19 cellular contexts compared by ENCODE assay signal in the genomic region with DNA sequence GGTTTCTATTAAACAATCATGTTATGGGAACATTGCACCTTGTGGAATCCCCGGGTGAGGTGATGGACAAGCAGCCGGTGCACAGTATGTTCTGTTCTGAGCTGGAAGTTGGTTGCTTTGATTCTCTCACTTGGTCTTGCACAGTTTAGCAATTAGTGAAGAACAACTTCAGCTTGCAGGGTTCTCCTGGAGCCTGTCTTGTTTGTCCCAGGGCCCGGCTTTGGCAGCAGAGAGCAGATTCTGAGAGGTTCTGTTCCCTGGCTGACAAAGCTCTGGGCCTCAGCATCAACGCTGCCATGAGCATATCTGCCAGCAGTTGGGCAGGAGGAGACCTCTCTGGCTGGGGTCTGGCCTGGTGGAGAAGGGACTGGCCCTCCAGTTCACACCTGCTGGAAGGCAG. TPM values are rescaled to one million over a fixed set of nuclear protein-coding genes. Genes with fewer than 3 reads are reported as not detected.
DNase-seq lines count a peak whose midpoint lies in the region; ATAC-seq and TF ChIP-seq lines count a peak whose summit lies in the region.
"Had no signal": no experiment of that assay in that cellular context is flagged by ENCODE, and none has a peak within 500 bp of the region (broad histone marks: within the 10 kb centered on the region; RNA-seq: fewer than 3 reads in every experiment).

No MANE protein-coding gene starts in this region.

- H3K4me1 Mint-ChIP-seq in neural crest cell, result peaks cover 25% of the 10 kb centered on the region
- no peaks in the 10 kb centered on the region for H3K4me1 Mint-ChIP-seq in activated T-helper 2 cell treated with anti-CD3 and anti-CD28 coated beads, Interferon-gamma antibody, Interleukin-2, Interleukin-4, amounts not matched to agents 10 μg/mL and 5 μg/mL and 100 μg/mL, durations not matched to agents 14 hours and 24 hours and 36 hours (ENCODE audit: low read depth)

- TF ChIP-seq POLR2A in heart left ventricle (IDR thresholded peaks at IDR 0.05) (no peak), gastrocnemius medialis (IDR thresholded peaks at IDR 0.05) (no peak)

- 63 to 81% (median 65%) methylated on average over 4 of the region's 4 CpGs for WGBS in heart left ventricle, 4 donors

- peaks cover 0 to 16% (median 14%) of the 10 kb centered on the region in 11 experiments; a peak in 14 of 22 replicates for H3K27me3 ChIP-seq in BLaER1 treated with 17β-estradiol and CSF1 and Interleukin-3, amounts not matched to agents 10 nM and 100 nM
- H3K27me3 ChIP-seq in heart left ventricle (no peaks in the 10 kb centered on the region), gastrocnemius medialis (no peaks in the 10 kb centered on the region)

- in situ Hi-C loops in gastrocnemius medialis (cut with MboI; ENCODE audit: low sequenced_read_pairs in 4 of 4), result loop anchor here (25.0 kb wide), 1 partner anchor 266 kb away; no protein-coding TSS in a partner anchor

- no peaks in the 10 kb centered on the region for H3K9me3 Mint-ChIP-seq in neural crest cell
- no peaks in the 10 kb centered on the region for H3K9me3 Mint-ChIP-seq in activated T-helper 2 cell treated with anti-CD3 and anti-CD28 coated beads, Interferon-gamma antibody, Interleukin-2, Interleukin-4, amounts not matched to agents 10 μg/mL and 5 μg/mL and 100 μg/mL, durations not matched to agents 14 hours and 24 hours and 36 hours

- H3K9ac ChIP-seq in BLaER1 treated with 17β-estradiol and CSF1 and Interleukin-3, amounts not matched to agents 10 nM and 100 nM, result no peak overlapping the region

- no peaks in the 10 kb centered on the region for H3K36me3 Mint-ChIP-seq in neural crest cell (ENCODE audit: low read depth)
- H3K36me3 Mint-ChIP-seq in activated T-helper 2 cell treated with anti-CD3 and anti-CD28 coated beads, Interferon-gamma antibody, Interleukin-2, Interleukin-4, amounts not matched to agents 10 μg/mL and 5 μg/mL and 100 μg/mL, durations not matched to agents 14 hours and 24 hours and 36 hours (ENCODE audit: low read depth), result no peaks in the 10 kb centered on the region
- H3K36me3 Mint-ChIP-seq: CD14-positive monocyte had no signal

- no peak overlapping the region for H3K27ac ChIP-seq in BLaER1 treated with 17β-estradiol and CSF1 and Interleukin-3, amounts not matched to agents 10 nM and 100 nM
- peak overlapping the region in 4 of 12 donors; percentile 8 to 85 (median 28) for H3K27ac ChIP-seq in heart left ventricle
- H3K27ac ChIP-seq in gastrocnemius medialis, result peak overlapping the region; percentile 88 to 94 (median 90)
- H3K27ac ChIP-seq: RWPE1 had no signal

- peaks cover 13 to 62% (median 40%) of the 10 kb centered on the region in 10 experiments; a peak in 19 of 20 replicates for H3K4me1 ChIP-seq in BLaER1 treated with 17β-estradiol and CSF1 and Interleukin-3, amounts not matched to agents 10 nM and 100 nM
- H3K4me1 ChIP-seq in heart left ventricle (peaks cover 0 to 37% (median 20%) of the 10 kb centered on the region in 12 donors), gastrocnemius medialis (peaks cover 56 to 64% of the 10 kb centered on the region in 2 donors)

- TF ChIP-seq CTCF in heart left ventricle (IDR thresholded peaks at IDR 0.05) (no peak), neural crest cell (conservative IDR thresholded peaks at IDR 0.05) (no peak), gastrocnemius medialis (IDR thresholded peaks at IDR 0.05 in 4 of 5, conservative IDR thresholded peaks at IDR 0.05 in 1 of 5) (peak in 3 of 5 experiments; percentile 22 to 31 (median 27))

- ATAC-seq in heart left ventricle (peak; percentile 8 to 48 (median 22)), gastrocnemius medialis (peak; percentile 33 to 67)
- ATAC-seq: K562, PC-3 had no signal

- DNase-seq in heart left ventricle (no peak), neural crest cell (ENCODE audit: low read depth, low spot score) (no peak), gastrocnemius medialis (peak; percentile 78 to 83), activated gamma-delta T cell treated with Interleukin-2 at 50 U/mL for 16 hours (no peak), NCI-H748 (lab: John Stamatoyannopoulos, UW; ENCODE audit: unreplicated experiment) (no peak)
- DNase-seq in activated T-helper 2 cell treated with anti-CD3 and anti-CD28 coated beads, Interferon-gamma antibody, Interleukin-2, Interleukin-4, amounts not matched to agents 10 μg/mL and 5 μg/mL and 100 μg/mL, durations not matched to agents 14 hours and 24 hours and 36 hours (ENCODE audit: low spot score), result no peak
- no peak for DNase-seq in stimulated activated CD4-positive, alpha-beta T cell treated with anti-CD3 and anti-CD28 coated beads, Interleukin-4, amount 100 ng/mL, for 1 hour
- DNase-seq: COR-L47, GF-D8, MV-4-11, NCI-H1417 treated with DMSO at 0.1 percent for 48 hours, NCI-H2029, NCI-H2171, NCI-H82, PC-3 had no signal

- H3K9me3 ChIP-seq in BLaER1 treated with 17β-estradiol and CSF1 and Interleukin-3, amounts not matched to agents 10 nM and 100 nM (replicated peaks in 1 of 11), result no peaks in the 10 kb centered on the region
- H3K9me3 ChIP-seq in heart left ventricle, result no peaks in the 10 kb centered on the region
- H3K9me3 ChIP-seq in gastrocnemius medialis, result no peaks in the 10 kb centered on the region

- peaks cover 47% of the 10 kb centered on the region for H3K27me3 Mint-ChIP-seq in neural crest cell (ENCODE audit: low read depth)
- H3K27me3 Mint-ChIP-seq in activated T-helper 2 cell treated with anti-CD3 and anti-CD28 coated beads, Interferon-gamma antibody, Interleukin-2, Interleukin-4, amounts not matched to agents 10 μg/mL and 5 μg/mL and 100 μg/mL, durations not matched to agents 14 hours and 24 hours and 36 hours (ENCODE audit: low read depth), result peaks cover 9% of the 10 kb centered on the region

- peak overlapping the region; percentile 12 for H3K27ac Mint-ChIP-seq in neural crest cell (ENCODE audit: unreplicated experiment)
- H3K27ac Mint-ChIP-seq in activated T-helper 2 cell treated with anti-CD3 and anti-CD28 coated beads, Interferon-gamma antibody, Interleukin-2, Interleukin-4, amounts not matched to agents 10 μg/mL and 5 μg/mL and 100 μg/mL, durations not matched to agents 14 hours and 24 hours and 36 hours, result no peak overlapping the region
- H3K27ac Mint-ChIP-seq: CD14-positive monocyte had no signal

- no peaks in the 10 kb centered on the region for H3K36me3 ChIP-seq in BLaER1 treated with 17β-estradiol and CSF1 and Interleukin-3, amounts not matched to agents 10 nM and 100 nM
- H3K36me3 ChIP-seq in heart left ventricle (no peaks in the 10 kb centered on the region), gastrocnemius medialis (no peaks in the 10 kb centered on the region)

- H3K4me2 ChIP-seq in BLaER1 treated with 17β-estradiol and CSF1 and Interleukin-3, amounts not matched to agents 10 nM and 100 nM, result peak overlapping the region in 10 of 11 experiments; percentile 16 to 73 (median 60); a peak in 18 of 22 replicates

- no peaks in the 10 kb centered on the region; a peak in 1 of 22 replicates for H4K20me1 ChIP-seq in BLaER1 treated with 17β-estradiol and CSF1 and Interleukin-3, amounts not matched to agents 10 nM and 100 nM

- H3K4me3 Mint-ChIP-seq in neural crest cell, result no peak overlapping the region
- H3K4me3 Mint-ChIP-seq in activated T-helper 2 cell treated with anti-CD3 and anti-CD28 coated beads, Interferon-gamma antibody, Interleukin-2, Interleukin-4, amounts not matched to agents 10 μg/mL and 5 μg/mL and 100 μg/mL, durations not matched to agents 14 hours and 24 hours and 36 hours (ENCODE audit: low read depth), result no peak overlapping the region
- H3K4me3 Mint-ChIP-seq: CD14-positive monocyte had no signal

- H3K4me3 ChIP-seq in BLaER1 treated with 17β-estradiol and CSF1 and Interleukin-3, amounts not matched to agents 10 nM and 100 nM, result no peak overlapping the region
- H3K4me3 ChIP-seq in heart left ventricle (no peak overlapping the region), gastrocnemius medialis (no peak overlapping the region)
- H3K4me3 ChIP-seq: K562 had no signal

- intact Hi-C loops in heart left ventricle (cut with DNase I), result loop anchor here in 3 of 10 donors (5.0 to 10.0 kb wide), 5 partner anchors 53 to 296 kb away; no protein-coding TSS in a partner anchor
- intact Hi-C loops in gastrocnemius medialis (cut with DNase I; ENCODE audit: low total_unique reads), result loop anchor here (5.0 kb wide), 1 partner anchor 256 kb away; no protein-coding TSS in a partner anchor
- intact Hi-C loops in activated T-helper 2 cell treated with anti-CD3 and anti-CD28 coated beads, Interferon-gamma antibody, Interleukin-2, Interleukin-4, amounts not matched to agents 10 μg/mL and 5 μg/mL and 100 μg/mL, durations not matched to agents 14 hours and 24 hours and 36 hours (cut with micrococcal nuclease), result no loop called here

RNA-seq across cellular contexts. Expression of gene GADD45G, which starts 16.9 kb away (rescaled TPM):
- total RNA-seq in heart left ventricle (10 to 100 TPM in 8 of 9 donors, 1 to 10 TPM in 1; 9.9 to 45.5 (median 13.2) TPM), neural crest cell (11.9 and 13.3 TPM in 2 replicates), gastrocnemius medialis (100 to 1,000 TPM in 3 of 4 donors, 10 to 100 TPM in 1; 84.6 to 154 (median 117) TPM)
- polyA plus RNA-seq in heart left ventricle, result 100 to 1,000 TPM in 1 of 2 donors, 10 to 100 TPM in 1; 37.3 to 118 TPM
- 18.4 and 19.9 TPM in 2 replicates for total RNA-seq in activated T-helper 2 cell treated with anti-CD3 and anti-CD28 coated beads, Interferon-gamma antibody, Interleukin-2, Interleukin-4, amounts not matched to agents 10 μg/mL and 5 μg/mL and 100 μg/mL, durations not matched to agents 14 hours and 24 hours and 36 hours

Comparison
In these comparisons a context has a peak if more than half of its experiments do, and no peak if none do; other contexts are left out.
1. H3K27ac ChIP-seq: peak in gastrocnemius medialis (4 of 4); none in BLaER1 treated with 17β-estradiol and CSF1 and Interleukin-3, amounts not matched to agents 10 nM and 100 nM (0 of 11).
2. DNase-seq: peak in gastrocnemius medialis (2 of 2); none in heart left ventricle (0 of 5), neural crest cell (single experiment), activated gamma-delta T cell treated with Interleukin-2 at 50 U/mL for 16 hours (single experiment), activated T-helper 2 cell treated with anti-CD3 and anti-CD28 coated beads, Interferon-gamma antibody, Interleukin-2, Interleukin-4, amounts not matched to agents 10 μg/mL and 5 μg/mL and 100 μg/mL, durations not matched to agents 14 hours and 24 hours and 36 hours (single experiment), stimulated activated CD4-positive, alpha-beta T cell treated with anti-CD3 and anti-CD28 coated beads, Interleukin-4, amount 100 ng/mL, for 1 hour (single experiment) and NCI-H748 (single experiment).
3. CTCF ChIP-seq: peak in gastrocnemius medialis (3 of 5); none in heart left ventricle (0 of 12) and neural crest cell (single experiment).